Comparison of ENCODE assay signal across 8 cellular contexts in genomic region chrX:13487731-13488505, GRCh38.
DNase-seq lines count a peak whose midpoint lies in the region; ATAC-seq, FAIRE-seq and TF ChIP-seq lines count a peak whose summit lies in the region.

No MANE protein-coding gene starts in this region.

- no peaks in the 10 kb centered on the region for H3K36me3 ChIP-seq in Caco-2 (ENCODE audit: control insufficient read depth, insufficient read depth, low read length)
- H3K36me3 ChIP-seq in keratinocyte (ENCODE audit: control insufficient read depth in 2 of 2, extremely low read depth in 1 of 2, insufficient read depth in 2 of 2, low read length in 2 of 2) = no peaks in the 10 kb centered on the region
- no peaks in the 10 kb centered on the region for H3K36me3 ChIP-seq in spleen

- no peaks in the 10 kb centered on the region for H3K79me2 ChIP-seq in keratinocyte (ENCODE audit: control insufficient read depth, insufficient read depth, low read length)

- H3K9me3 ChIP-seq in Caco-2 (no peaks in the 10 kb centered on the region), keratinocyte (ENCODE audit: control insufficient read depth, low read depth, low read length) (no peaks in the 10 kb centered on the region), spleen (no peaks in the 10 kb centered on the region)

- no peak for TF ChIP-seq POLR2A in spleen (IDR thresholded peaks at IDR 0.05)

- peaks cover 6% of the 10 kb centered on the region for H3K4me1 Mint-ChIP-seq in Caco-2 (ENCODE audit: low read depth, unreplicated experiment)

- peak overlapping the region; percentile 14 for H3K4me3 Mint-ChIP-seq in Caco-2 (ENCODE audit: unreplicated experiment)

- H3K27ac Mint-ChIP-seq in Caco-2 (ENCODE audit: unreplicated experiment) = peak overlapping the region; percentile 90

- 9 to 21% (median 13%) methylated on average over 7 of the region's 7 CpGs for WGBS in spleen, 5 donors

- H3K27me3 Mint-ChIP-seq in Caco-2 (ENCODE audit: insufficient read depth, unreplicated experiment) = no peaks in the 10 kb centered on the region

- TF ChIP-seq CTCF in Caco-2 (IDR thresholded peaks at IDR 0.05; ENCODE audit: insufficient read depth in 1 of 2, low read depth in 1 of 2, low read length in 1 of 2, severe bottlenecking in 1 of 2, unreplicated experiment in 1 of 2) (peak; percentile 40 to 53), GM20000 (IDR thresholded peaks at IDR 0.05; ENCODE audit: extremely low read depth, missing control alignments) (peak; percentile 45), keratinocyte (optimal IDR thresholded peaks at IDR 0.05 in 1 of 3, IDR thresholded peaks at IDR 0.05 in 1 of 3, conservative IDR thresholded peaks at IDR 0.05 in 1 of 3; ENCODE audit: extremely low read depth in 1 of 3, insufficient read depth in 2 of 3, low read length in 3 of 3) (peak; percentile 53 to 62 (median 62)), spleen (IDR thresholded peaks at IDR 0.05 in 8 of 11, conservative IDR thresholded peaks at IDR 0.05 in 3 of 11) (peak in 10 of 11 experiments; percentile 26 to 91 (median 70))

- DNase-seq in Caco-2 = peak; percentile 68 to 75
- DNase-seq in GM20000 (ENCODE audit: low spot score) = peak; percentile 32
- peak; percentile 50 for DNase-seq in NCI-H1048 (lab: John Stamatoyannopoulos, UW)
- peak; percentile 59 for DNase-seq in SW480 (ENCODE audit: low spot score)
- peak; percentile 48 for DNase-seq in central memory CD4-positive, alpha-beta T cell
- DNase-seq in keratinocyte (ENCODE audit: low read depth, low spot score) = peak; percentile 68
- DNase-seq in spleen = no peak

- H3K36me3 Mint-ChIP-seq in Caco-2 (ENCODE audit: insufficient read depth, unreplicated experiment) = peaks cover 10% of the 10 kb centered on the region

- dilution Hi-C loops in keratinocyte (cut with MboI; ENCODE audit: extremely low pct_ligation_motif_present, low sequenced_read_pairs) = no loop called here

- no peaks in the 10 kb centered on the region for H4K20me1 ChIP-seq in keratinocyte (ENCODE audit: control insufficient read depth, extremely low read depth, insufficient read depth, low read length)

- POLR2A ChIA-PET in Caco-2 (lab: Charles Lee) = interaction anchor here (0.8 kb wide), 1 partner anchor 512 kb away, joined by 8 read pairs; no protein-coding TSS in a partner anchor

- H3K27ac ChIP-seq in keratinocyte (ENCODE audit: control insufficient read depth, insufficient read depth, low read length) (peak overlapping the region; percentile 86), spleen (peak overlapping the region; percentile 29 to 83 (median 76))

- no peak overlapping the region for H2AFZ ChIP-seq in keratinocyte (ENCODE audit: control insufficient read depth, low read length)

- no TSS peak for BruUV-seq in Caco-2 (replicated peaks; lab: Mats Ljungman, UMichigan)

- intact Hi-C loops in Caco-2 (cut with micrococcal nuclease; ENCODE audit: unreplicated experiment) = loop anchor here (1.0 to 10.0 kb wide), 7 partner anchors 90 to 541 kb away; no protein-coding TSS in a partner anchor
- intact Hi-C loops in spleen (cut with DNase I; ENCODE audit: low total_unique reads) = no loop called here

- H3K4me2 ChIP-seq in keratinocyte (ENCODE audit: control insufficient read depth, extremely low read depth, insufficient read depth, low read depth, low read length) = peak overlapping the region; percentile 34

- H3K9me1 ChIP-seq in keratinocyte (ENCODE audit: control insufficient read depth, extremely low read depth, insufficient read depth, low read length) = no peaks in the 10 kb centered on the region

- H3K27me3 ChIP-seq in Caco-2 (replicated peaks; ENCODE audit: control insufficient read depth, insufficient read depth, low read length) = no peaks in the 10 kb centered on the region
- no peaks in the 10 kb centered on the region for H3K27me3 ChIP-seq in keratinocyte (ENCODE audit: control insufficient read depth, extremely low read depth, insufficient read depth, low read length)
- H3K27me3 ChIP-seq in spleen (replicated peaks in 1 of 7) = peaks cover 0 to 11% (median 0%) of the 10 kb centered on the region in 7 donors

- H3K9me3 Mint-ChIP-seq in Caco-2 (ENCODE audit: unreplicated experiment) = no peaks in the 10 kb centered on the region

- CTCF ChIA-PET in Caco-2 (lab: Charles Lee) = interaction anchor here (0.9 to 1.8 kb wide), 8 partner anchors 19 to 673 kb away, joined by 3 to 30 read pairs (median 3); no protein-coding TSS in a partner anchor

- H3K9ac ChIP-seq in keratinocyte (ENCODE audit: control insufficient read depth, extremely low read depth, insufficient read depth, low read length) = peak overlapping the region; percentile 64

- H3K4me3 ChIP-seq in Caco-2 (ENCODE audit: low read depth, low read length) (no peak overlapping the region), keratinocyte (ENCODE audit: control insufficient read depth in 2 of 3, extremely low read depth in 1 of 3, insufficient read depth in 2 of 3, low read depth in 1 of 3, low read length in 3 of 3) (no peak overlapping the region), spleen (no peak overlapping the region)

- no peak for ATAC-seq in HG03196 (IDR thresholded peaks at IDR 0.05; ENCODE audit: unreplicated experiment)

- peak; percentile 86 for FAIRE-seq in keratinocyte (lab: Jason Lieb, UNC)

- H3K4me1 ChIP-seq in Caco-2 = peaks cover 25% of the 10 kb centered on the region
- H3K4me1 ChIP-seq in keratinocyte (ENCODE audit: control insufficient read depth, extremely low read depth, insufficient read depth, low read length) = peaks cover 29% of the 10 kb centered on the region
- peaks cover 0 to 39% (median 19%) of the 10 kb centered on the region in 6 donors for H3K4me1 ChIP-seq in spleen
